1 cellular context compared by ENCODE assay signal in the genomic region with DNA sequence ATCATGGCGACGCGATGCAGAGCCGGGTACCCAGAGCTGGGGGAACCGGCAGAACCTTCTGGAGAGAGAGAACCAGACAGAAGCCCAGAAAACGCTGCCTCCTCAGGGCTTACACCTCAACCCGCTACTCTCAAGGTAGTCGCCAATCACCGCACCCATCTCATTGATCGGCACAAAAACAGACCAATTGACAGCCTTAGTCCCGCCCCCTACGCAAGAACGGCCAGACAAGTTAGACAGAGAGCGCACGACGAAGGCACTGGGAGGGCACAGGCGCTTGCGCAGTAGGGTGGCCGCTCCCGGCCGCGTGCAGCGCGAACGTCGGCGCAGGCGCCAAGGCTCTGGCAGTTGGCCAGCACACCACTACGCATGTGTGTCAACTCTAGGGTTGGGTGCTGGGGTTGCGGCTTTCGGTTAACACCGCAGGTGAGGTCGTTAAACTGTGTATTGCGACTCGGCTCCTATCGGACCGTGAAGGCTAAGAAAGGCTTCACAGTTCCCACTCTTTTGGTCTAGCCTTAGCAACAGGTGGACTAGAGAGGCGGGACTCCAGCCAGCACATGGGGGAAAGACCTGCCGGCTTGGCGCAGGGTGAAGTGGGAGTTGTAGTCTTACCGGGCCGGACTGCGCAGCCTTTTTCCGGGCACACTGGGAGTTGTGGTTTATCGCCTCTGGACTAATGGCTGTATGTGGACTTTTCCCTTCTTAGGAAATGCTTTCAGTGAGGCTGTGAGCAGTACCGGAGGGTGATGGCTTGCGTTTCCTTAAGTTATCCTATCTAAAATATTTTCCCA.
TF ChIP-seq lines count a peak whose summit lies in the region.

A gene (minus strand): TSS at position 113 of the 794 bp plus-strand sequence. CDS start 108 bp downstream, at position 5.
A gene (plus strand): TSS at position 347 of the 794 bp plus-strand sequence. CDS start 1,232 bp downstream, outside the sequence.

TF ChIP-seq in K562, 482 proteins besides CTCF, POLR2A, EP300 and RAD21 (continued from another document and continues in another):
- TF ChIP-seq, protein P1, sequence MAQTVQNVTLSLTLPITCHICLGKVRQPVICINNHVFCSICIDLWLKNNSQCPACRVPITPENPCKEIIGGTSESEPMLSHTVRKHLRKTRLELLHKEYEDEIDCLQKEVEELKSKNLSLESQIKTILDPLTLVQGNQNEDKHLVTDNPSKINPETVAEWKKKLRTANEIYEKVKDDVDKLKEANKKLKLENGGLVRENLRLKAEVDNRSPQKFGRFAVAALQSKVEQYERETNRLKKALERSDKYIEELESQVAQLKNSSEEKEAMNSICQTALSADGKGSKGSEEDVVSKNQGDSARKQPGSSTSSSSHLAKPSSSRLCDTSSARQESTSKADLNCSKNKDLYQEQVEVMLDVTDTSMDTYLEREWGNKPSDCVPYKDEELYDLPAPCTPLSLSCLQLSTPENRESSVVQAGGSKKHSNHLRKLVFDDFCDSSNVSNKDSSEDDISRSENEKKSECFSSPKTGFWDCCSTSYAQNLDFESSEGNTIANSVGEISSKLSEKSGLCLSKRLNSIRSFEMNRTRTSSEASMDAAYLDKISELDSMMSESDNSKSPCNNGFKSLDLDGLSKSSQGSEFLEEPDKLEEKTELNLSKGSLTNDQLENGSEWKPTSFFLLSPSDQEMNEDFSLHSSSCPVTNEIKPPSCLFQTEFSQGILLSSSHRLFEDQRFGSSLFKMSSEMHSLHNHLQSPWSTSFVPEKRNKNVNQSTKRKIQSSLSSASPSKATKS (CRISPR knock-in tag; IDR thresholded peaks at IDR 0.05): no peak
- TF ChIP-seq BRF1 (IDR thresholded peaks at IDR 0.05; ENCODE audit: borderline replicate concordance, extremely low read depth, insufficient read length) (no peak), SMARCA4 (IDR thresholded peaks at IDR 0.05) (no peak), CREBBP (IDR thresholded peaks at IDR 0.05; ENCODE audit: low read depth, low read length) (no peak), MEIS2 (IDR thresholded peaks at IDR 0.05; ENCODE audit: partially characterized antibody) (peak; percentile 94), SNIP1 (IDR thresholded peaks at IDR 0.05; ENCODE audit: low read depth) (no peak), SP1 (CRISPR knock-in tag; IDR thresholded peaks at IDR 0.05) (peak; percentile 63), EHMT2 (IDR thresholded peaks at IDR 0.05) (no peak), ZNF274 (IDR thresholded peaks at IDR 0.05; ENCODE audit: borderline replicate concordance, low read depth, low read length) (no peak), LCOR (CRISPR knock-in tag; IDR thresholded peaks at IDR 0.05) (no peak), TARDBP (IDR thresholded peaks at IDR 0.05) (no peak), ZSCAN29 (IDR thresholded peaks at IDR 0.05) (no peak), NELFE (IDR thresholded peaks at IDR 0.05; ENCODE audit: insufficient read depth, insufficient read length) (no peak), SRF (CRISPR knock-in tag; IDR thresholded peaks at IDR 0.05) (peak in 1 of 2 experiments; percentile 86; a peak in 1 of 4 replicates), PHF20 (IDR thresholded peaks at IDR 0.05; ENCODE audit: partially characterized antibody) (no peak), ZBED1 (IDR thresholded peaks at IDR 0.05) (peak; percentile 20; the same call in 1 of the 2 replicates), LARP7 (IDR thresholded peaks at IDR 0.05) (no peak), SP2 (IDR thresholded peaks at IDR 0.05; ENCODE audit: extremely low read depth, low read depth, low read length, poor library complexity, severe bottlenecking) (peak; percentile 90), ZNF263 (CRISPR knock-in tag; IDR thresholded peaks at IDR 0.05; ENCODE audit: borderline replicate concordance) (no peak), RBM22 (IDR thresholded peaks at IDR 0.05; ENCODE audit: low read depth, low read length, poor library complexity, severe bottlenecking) (no peak), CBX5 (IDR thresholded peaks at IDR 0.05; ENCODE audit: borderline replicate concordance, low read depth) (no peak), CHCHD3 (CRISPR knock-in tag; IDR thresholded peaks at IDR 0.05) (no peak), GTF2F1 (IDR thresholded peaks at IDR 0.05; ENCODE audit: low read depth, low read length) (no peak), ZNF282 (CRISPR knock-in tag; IDR thresholded peaks at IDR 0.05) (no peak), RB1 (IDR thresholded peaks at IDR 0.05; ENCODE audit: low read depth) (0 out of 2 replicates have a peak, but pooled peaks have one; percentile 48), DACH1 (IDR thresholded peaks at IDR 0.05; ENCODE audit: partially characterized antibody) (no peak), ESRRA (IDR thresholded peaks at IDR 0.05; ENCODE audit: borderline replicate concordance, low read depth) (peak; percentile 36; the same call in 1 of the 2 replicates), TAF15 (IDR thresholded peaks at IDR 0.05; ENCODE audit: low read depth, low read length) (no peak), ELF4 (CRISPR knock-in tag; IDR thresholded peaks at IDR 0.05) (no peak), RBM17 (IDR thresholded peaks at IDR 0.05; ENCODE audit: borderline replicate concordance, low read depth, low read length) (no peak), SMAD1 (IDR thresholded peaks at IDR 0.05; ENCODE audit: low read depth, low read length, partially characterized antibody) (no peak), MEF2D (tag; conservative IDR thresholded peaks at IDR 0.05; ENCODE audit: low read depth) (no peak), ZNF778 (CRISPR knock-in tag; IDR thresholded peaks at IDR 0.05) (no peak), NFATC3 (IDR thresholded peaks at IDR 0.05) (no peak), KLF1 (tag; IDR thresholded peaks at IDR 0.05) (no peak), FOXK2 (conservative IDR thresholded peaks at IDR 0.05 in 1 of 2, IDR thresholded peaks at IDR 0.05 in 1 of 2; ENCODE audit: low read depth in 2 of 2) (peak; percentile 4 to 21; a peak in 2 of 4 replicates), ZNF707 (CRISPR knock-in tag; conservative IDR thresholded peaks at IDR 0.05) (no peak), HNRNPUL1 (IDR thresholded peaks at IDR 0.05; ENCODE audit: low read length) (no peak), SIX5 (IDR thresholded peaks at IDR 0.05; ENCODE audit: borderline replicate concordance in 1 of 2, insufficient read depth in 1 of 2, low read depth in 1 of 2, low read length in 2 of 2) (peak; percentile 83 to 89), ZNF184 (CRISPR knock-in tag; IDR thresholded peaks at IDR 0.05) (no peak), POLR2H (tag; IDR thresholded peaks at IDR 0.05; ENCODE audit: low read depth) (0 out of 2 replicates have a peak, but pooled peaks have one; percentile 42), SUPT5H (IDR thresholded peaks at IDR 0.05) (peak; percentile 94)
- TF ChIP-seq, protein P2, sequence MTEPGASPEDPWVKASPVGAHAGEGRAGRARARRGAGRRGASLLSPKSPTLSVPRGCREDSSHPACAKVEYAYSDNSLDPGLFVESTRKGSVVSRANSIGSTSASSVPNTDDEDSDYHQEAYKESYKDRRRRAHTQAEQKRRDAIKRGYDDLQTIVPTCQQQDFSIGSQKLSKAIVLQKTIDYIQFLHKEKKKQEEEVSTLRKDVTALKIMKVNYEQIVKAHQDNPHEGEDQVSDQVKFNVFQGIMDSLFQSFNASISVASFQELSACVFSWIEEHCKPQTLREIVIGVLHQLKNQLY (CRISPR knock-in tag; conservative IDR thresholded peaks at IDR 0.05): no peak
- TF ChIP-seq, protein P3, sequence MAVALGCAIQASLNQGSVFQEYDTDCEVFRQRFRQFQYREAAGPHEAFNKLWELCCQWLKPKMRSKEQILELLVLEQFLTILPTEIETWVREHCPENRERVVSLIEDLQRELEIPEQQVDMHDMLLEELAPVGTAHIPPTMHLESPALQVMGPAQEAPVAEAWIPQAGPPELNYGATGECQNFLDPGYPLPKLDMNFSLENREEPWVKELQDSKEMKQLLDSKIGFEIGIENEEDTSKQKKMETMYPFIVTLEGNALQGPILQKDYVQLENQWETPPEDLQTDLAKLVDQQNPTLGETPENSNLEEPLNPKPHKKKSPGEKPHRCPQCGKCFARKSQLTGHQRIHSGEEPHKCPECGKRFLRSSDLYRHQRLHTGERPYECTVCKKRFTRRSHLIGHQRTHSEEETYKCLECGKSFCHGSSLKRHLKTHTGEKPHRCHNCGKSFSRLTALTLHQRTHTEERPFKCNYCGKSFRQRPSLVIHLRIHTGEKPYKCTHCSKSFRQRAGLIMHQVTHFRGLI (CRISPR knock-in tag; IDR thresholded peaks at IDR 0.05): no peak
- TF ChIP-seq, protein P4, sequence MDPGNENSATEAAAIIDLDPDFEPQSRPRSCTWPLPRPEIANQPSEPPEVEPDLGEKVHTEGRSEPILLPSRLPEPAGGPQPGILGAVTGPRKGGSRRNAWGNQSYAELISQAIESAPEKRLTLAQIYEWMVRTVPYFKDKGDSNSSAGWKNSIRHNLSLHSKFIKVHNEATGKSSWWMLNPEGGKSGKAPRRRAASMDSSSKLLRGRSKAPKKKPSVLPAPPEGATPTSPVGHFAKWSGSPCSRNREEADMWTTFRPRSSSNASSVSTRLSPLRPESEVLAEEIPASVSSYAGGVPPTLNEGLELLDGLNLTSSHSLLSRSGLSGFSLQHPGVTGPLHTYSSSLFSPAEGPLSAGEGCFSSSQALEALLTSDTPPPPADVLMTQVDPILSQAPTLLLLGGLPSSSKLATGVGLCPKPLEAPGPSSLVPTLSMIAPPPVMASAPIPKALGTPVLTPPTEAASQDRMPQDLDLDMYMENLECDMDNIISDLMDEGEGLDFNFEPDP (CRISPR knock-in tag; IDR thresholded peaks at IDR 0.05): no peak
- TF ChIP-seq, protein P5, sequence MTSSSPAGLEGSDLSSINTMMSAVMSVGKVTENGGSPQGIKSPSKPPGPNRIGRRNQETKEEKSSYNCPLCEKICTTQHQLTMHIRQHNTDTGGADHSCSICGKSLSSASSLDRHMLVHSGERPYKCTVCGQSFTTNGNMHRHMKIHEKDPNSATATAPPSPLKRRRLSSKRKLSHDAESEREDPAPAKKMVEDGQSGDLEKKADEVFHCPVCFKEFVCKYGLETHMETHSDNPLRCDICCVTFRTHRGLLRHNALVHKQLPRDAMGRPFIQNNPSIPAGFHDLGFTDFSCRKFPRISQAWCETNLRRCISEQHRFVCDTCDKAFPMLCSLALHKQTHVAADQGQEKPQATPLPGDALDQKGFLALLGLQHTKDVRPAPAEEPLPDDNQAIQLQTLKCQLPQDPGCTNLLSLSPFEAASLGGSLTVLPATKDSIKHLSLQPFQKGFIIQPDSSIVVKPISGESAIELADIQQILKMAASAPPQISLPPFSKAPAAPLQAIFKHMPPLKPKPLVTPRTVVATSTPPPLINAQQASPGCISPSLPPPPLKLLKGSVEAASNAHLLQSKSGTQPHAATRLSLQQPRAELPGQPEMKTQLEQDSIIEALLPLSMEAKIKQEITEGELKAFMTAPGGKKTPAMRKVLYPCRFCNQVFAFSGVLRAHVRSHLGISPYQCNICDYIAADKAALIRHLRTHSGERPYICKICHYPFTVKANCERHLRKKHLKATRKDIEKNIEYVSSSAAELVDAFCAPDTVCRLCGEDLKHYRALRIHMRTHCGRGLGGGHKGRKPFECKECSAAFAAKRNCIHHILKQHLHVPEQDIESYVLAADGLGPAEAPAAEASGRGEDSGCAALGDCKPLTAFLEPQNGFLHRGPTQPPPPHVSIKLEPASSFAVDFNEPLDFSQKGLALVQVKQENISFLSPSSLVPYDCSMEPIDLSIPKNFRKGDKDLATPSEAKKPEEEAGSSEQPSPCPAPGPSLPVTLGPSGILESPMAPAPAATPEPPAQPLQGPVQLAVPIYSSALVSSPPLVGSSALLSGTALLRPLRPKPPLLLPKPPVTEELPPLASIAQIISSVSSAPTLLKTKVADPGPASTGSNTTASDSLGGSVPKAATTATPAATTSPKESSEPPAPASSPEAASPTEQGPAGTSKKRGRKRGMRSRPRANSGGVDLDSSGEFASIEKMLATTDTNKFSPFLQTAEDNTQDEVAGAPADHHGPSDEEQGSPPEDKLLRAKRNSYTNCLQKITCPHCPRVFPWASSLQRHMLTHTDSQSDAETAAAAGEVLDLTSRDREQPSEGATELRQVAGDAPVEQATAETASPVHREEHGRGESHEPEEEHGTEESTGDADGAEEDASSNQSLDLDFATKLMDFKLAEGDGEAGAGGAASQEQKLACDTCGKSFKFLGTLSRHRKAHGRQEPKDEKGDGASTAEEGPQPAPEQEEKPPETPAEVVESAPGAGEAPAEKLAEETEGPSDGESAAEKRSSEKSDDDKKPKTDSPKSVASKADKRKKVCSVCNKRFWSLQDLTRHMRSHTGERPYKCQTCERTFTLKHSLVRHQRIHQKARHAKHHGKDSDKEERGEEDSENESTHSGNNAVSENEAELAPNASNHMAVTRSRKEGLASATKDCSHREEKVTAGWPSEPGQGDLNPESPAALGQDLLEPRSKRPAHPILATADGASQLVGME (CRISPR knock-in tag; IDR thresholded peaks at IDR 0.05): no peak
- TF ChIP-seq, protein P6, sequence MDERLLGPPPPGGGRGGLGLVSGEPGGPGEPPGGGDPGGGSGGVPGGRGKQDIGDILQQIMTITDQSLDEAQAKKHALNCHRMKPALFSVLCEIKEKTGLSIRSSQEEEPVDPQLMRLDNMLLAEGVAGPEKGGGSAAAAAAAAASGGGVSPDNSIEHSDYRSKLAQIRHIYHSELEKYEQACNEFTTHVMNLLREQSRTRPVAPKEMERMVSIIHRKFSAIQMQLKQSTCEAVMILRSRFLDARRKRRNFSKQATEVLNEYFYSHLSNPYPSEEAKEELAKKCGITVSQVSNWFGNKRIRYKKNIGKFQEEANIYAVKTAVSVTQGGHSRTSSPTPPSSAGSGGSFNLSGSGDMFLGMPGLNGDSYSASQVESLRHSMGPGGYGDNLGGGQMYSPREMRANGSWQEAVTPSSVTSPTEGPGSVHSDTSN (CRISPR knock-in tag; IDR thresholded peaks at IDR 0.05; ENCODE audit: low read depth): peak; percentile 95
- TF ChIP-seq, protein P6 (tag; conservative IDR thresholded peaks at IDR 0.05; ENCODE audit: low read depth): peak; percentile 99
- TF ChIP-seq, protein P7, sequence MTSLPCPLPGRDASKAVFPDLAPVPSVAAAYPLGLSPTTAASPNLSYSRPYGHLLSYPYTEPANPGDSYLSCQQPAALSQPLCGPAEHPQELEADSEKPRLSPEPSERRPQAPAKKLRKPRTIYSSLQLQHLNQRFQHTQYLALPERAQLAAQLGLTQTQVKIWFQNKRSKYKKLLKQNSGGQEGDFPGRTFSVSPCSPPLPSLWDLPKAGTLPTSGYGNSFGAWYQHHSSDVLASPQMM (CRISPR knock-in tag; IDR thresholded peaks at IDR 0.05): no peak
- TF ChIP-seq, protein P8, sequence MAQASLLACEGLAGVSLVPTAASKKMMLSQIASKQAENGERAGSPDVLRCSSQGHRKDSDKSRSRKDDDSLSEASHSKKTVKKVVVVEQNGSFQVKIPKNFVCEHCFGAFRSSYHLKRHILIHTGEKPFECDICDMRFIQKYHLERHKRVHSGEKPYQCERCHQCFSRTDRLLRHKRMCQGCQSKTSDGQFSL (CRISPR knock-in tag; IDR thresholded peaks at IDR 0.05): no peak
- TF ChIP-seq, protein P8 (tag; IDR thresholded peaks at IDR 0.05): no peak
